In the genomic region with DNA sequence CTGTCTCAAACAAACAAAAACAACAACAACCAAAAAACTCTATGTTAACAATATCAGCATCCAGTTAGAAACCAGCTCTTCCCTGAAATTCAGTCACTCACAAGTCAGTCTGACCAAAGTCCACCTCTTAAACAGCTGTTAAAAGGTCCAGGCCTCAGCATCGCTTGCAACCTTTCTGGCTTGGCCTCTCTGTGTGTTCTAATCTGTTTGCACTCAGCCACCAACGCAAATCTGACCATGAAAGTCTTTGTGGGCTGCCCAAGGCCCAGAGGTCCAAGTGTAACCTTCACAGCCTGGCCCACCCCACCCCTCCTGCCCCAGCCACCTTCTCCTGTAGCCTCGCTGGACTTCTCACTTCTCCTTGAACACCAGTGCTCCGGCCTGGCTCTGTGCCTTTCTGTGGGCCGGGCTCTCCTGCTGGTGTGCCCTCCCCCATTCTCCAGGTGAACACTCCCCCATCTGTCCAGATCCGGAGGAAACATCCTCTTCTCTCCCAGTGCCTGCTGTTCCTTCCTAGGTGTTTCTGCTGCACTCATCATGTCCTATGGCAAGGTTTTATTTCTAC, we compare ENCODE assay signal across 22 cellular contexts.
A peak's percentile ranks its signal among the peaks of the same experiment; 100 is the strongest.
DNase-seq lines count a peak whose midpoint lies in the region; ATAC-seq and TF ChIP-seq lines count a peak whose summit lies in the region.
"Had no signal": no experiment of that assay in that cellular context is flagged by ENCODE, and none has a peak within 500 bp of the region (broad histone marks: within the 10 kb centered on the region; RNA-seq: fewer than 3 reads in every experiment).

No MANE protein-coding gene starts in this region.

- peaks cover 18% of the 10 kb centered on the region for H3K4me1 Mint-ChIP-seq in activated T-helper 17 cell treated with anti-CD3 and anti-CD28 coated beads, Interleukin-2, amount 50 U/mL, for 72 hours

- TF ChIP-seq CTCF in upper lobe of right lung (IDR thresholded peaks at IDR 0.05) (no peak), BE2C (IDR thresholded peaks at IDR 0.05; ENCODE audit: low read depth, low read length) (no peak)

- H3K9me3 ChIP-seq in upper lobe of right lung: no peaks in the 10 kb centered on the region
- no peaks in the 10 kb centered on the region for H3K9me3 ChIP-seq in BE2C
- H3K9me3 ChIP-seq: adrenal gland, left lung, SJSA1 had no signal

- peaks cover 28% of the 10 kb centered on the region for H3K4me1 ChIP-seq in upper lobe of right lung
- H3K4me1 ChIP-seq in BE2C: peaks cover 13% of the 10 kb centered on the region

- no peak overlapping the region for H3K4me3 Mint-ChIP-seq in activated T-helper 17 cell treated with anti-CD3 and anti-CD28 coated beads, Interleukin-2, amount 50 U/mL, for 72 hours
- H3K4me3 Mint-ChIP-seq: B cell had no signal

- H3K27ac ChIP-seq in upper lobe of right lung: no peak overlapping the region
- H3K27ac ChIP-seq: adrenal gland, HL-60, left lung, SJSA1 had no signal

- H3K4me3 ChIP-seq in upper lobe of right lung (no peak overlapping the region), BE2C (ENCODE audit: low read depth, low read length) (no peak overlapping the region)
- H3K4me3 ChIP-seq: adrenal gland, left lung, SJSA1, smooth muscle cell had no signal

- peak; percentile 56 for DNase-seq in NCI-H2171 treated with DMSO at 0.1 percent for 48 hours (lab: John Stamatoyannopoulos, UW)
- DNase-seq in NCI-H2171 (lab: John Stamatoyannopoulos, UW): no peak
- peak; percentile 57 for DNase-seq in left lobe of liver (ENCODE audit: low spot score)
- no peak for DNase-seq in upper lobe of right lung
- DNase-seq in posterior cingulate gyrus: no peak
- DNase-seq in BE2C: no peak
- no peak for DNase-seq in midbrain (lab: John Stamatoyannopoulos, UW)
- DNase-seq: activated CD4-positive, alpha-beta T cell treated with anti-CD3 and anti-CD28 coated beads, Interleukin-2, amount 50 U/mL, for 48 hours; adrenal gland; Calu3; head of caudate nucleus; IMR-90; left lung; NCI-H1105 treated with DMSO at 0.1 percent for 48 hours; NCI-H510A treated with DMSO at 0.1 percent for 48 hours; stimulated activated CD4-positive, alpha-beta T cell treated with anti-CD3 and anti-CD28 coated beads, Interleukin-2, amount 100 ng/mL, for 48 hours; stimulated activated naive CD4-positive, alpha-beta T cell treated with Interleukin-2 at 50 U/mL for 16 hours had no signal

- H3K36me3 ChIP-seq in upper lobe of right lung: peaks cover under 1% of the 10 kb centered on the region
- H3K36me3 ChIP-seq in BE2C: no peaks in the 10 kb centered on the region
- H3K36me3 ChIP-seq: adrenal gland, SJSA1 had no signal

- no peaks in the 10 kb centered on the region for H3K9me3 Mint-ChIP-seq in activated T-helper 17 cell treated with anti-CD3 and anti-CD28 coated beads, Interleukin-2, amount 50 U/mL, for 72 hours

- intact Hi-C loops in upper lobe of right lung (cut with DNase I) (loop anchor here (10.0 kb wide), 2 partner anchors 351 to 391 kb away; no protein-coding TSS in a partner anchor), posterior cingulate gyrus (cut with DNase I) (loop anchor here (5.0 to 10.0 kb wide), 2 partner anchors 354 to 501 kb away; no protein-coding TSS in a partner anchor)

- H3K27me3 ChIP-seq in upper lobe of right lung: no peaks in the 10 kb centered on the region
- no peaks in the 10 kb centered on the region for H3K27me3 ChIP-seq in BE2C
- H3K27me3 ChIP-seq: adrenal gland, left lung, SJSA1 had no signal

- peaks cover 57% of the 10 kb centered on the region for H3K36me3 Mint-ChIP-seq in activated T-helper 17 cell treated with anti-CD3 and anti-CD28 coated beads, Interleukin-2, amount 50 U/mL, for 72 hours (ENCODE audit: low read depth)

- H3K27me3 Mint-ChIP-seq in activated T-helper 17 cell treated with anti-CD3 and anti-CD28 coated beads, Interleukin-2, amount 50 U/mL, for 72 hours: no peaks in the 10 kb centered on the region
- H3K27me3 Mint-ChIP-seq: B cell had no signal

- ATAC-seq in activated T-helper 17 cell treated with anti-CD3 and anti-CD28 coated beads, Interleukin-2, amount 50 U/mL, for 72 hours (replicated peaks): no peak
- ATAC-seq in left lobe of liver (peak; percentile 56), upper lobe of right lung (peak; percentile 3)
- ATAC-seq: left lung had no signal

- H3K27ac Mint-ChIP-seq in activated T-helper 17 cell treated with anti-CD3 and anti-CD28 coated beads, Interleukin-2, amount 50 U/mL, for 72 hours: peak overlapping the region; percentile 2
- H3K27ac Mint-ChIP-seq: B cell had no signal

Comparison
In these comparisons a context has a peak if more than half of its experiments do, and no peak if none do; other contexts are left out.
1. DNase-seq: peak in NCI-H2171 treated with DMSO at 0.1 percent for 48 hours (single experiment) and left lobe of liver (single experiment); none in NCI-H2171 (single experiment), upper lobe of right lung (single experiment), posterior cingulate gyrus (0 of 10), BE2C (single experiment) and midbrain (single experiment).